ENCODE assay signal across 1 cellular context in the genomic region with DNA sequence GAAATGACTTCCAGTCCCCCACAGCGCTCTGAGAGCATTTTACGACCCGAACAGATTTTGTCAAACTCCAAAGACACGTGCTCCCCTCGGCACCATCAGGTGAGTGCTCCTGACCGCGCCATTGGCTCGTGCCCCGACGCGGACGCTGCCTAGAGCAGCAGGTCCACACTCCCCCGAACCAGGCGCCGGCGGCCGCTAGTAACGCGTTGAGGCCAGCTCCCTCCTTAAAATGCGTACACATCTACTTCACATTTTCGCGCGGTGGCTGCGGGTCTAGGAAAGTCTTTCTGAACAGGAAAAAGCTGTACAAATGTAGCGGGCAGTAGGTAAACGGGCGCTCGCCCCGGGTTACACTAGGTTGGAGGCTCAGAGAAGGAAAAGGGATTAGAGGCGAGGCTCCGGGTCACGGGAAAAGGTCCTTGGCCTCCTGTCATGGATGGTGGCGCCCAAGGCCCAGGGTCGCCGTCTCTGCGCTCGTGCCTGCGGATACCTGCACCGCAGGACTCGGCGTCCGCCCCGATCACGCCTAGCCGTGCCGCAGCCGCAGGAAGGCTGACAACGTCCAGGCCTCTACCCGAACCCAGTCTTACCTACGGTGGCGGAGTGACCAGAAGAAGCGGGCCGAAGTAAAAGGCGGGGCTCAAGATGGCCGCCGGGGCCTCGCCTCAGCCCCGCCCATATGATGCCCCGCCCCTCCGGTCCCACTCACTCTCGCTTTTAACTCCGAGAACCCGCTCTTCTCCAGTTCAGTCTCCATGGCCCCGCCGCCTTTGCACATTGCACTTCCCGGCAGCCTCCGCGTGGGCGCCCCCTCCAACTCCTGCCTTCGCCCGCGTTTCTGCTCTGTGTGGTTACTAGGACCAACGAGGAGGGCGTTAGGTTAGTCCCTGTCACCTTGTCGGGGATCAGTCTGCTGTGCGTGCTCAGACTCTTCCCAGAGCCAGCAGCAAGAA.
TF ChIP-seq lines count a peak whose summit lies in the region.

A gene with protein sequence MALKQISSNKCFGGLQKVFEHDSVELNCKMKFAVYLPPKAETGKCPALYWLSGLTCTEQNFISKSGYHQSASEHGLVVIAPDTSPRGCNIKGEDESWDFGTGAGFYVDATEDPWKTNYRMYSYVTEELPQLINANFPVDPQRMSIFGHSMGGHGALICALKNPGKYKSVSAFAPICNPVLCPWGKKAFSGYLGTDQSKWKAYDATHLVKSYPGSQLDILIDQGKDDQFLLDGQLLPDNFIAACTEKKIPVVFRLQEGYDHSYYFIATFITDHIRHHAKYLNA (minus strand): TSS at position 647 of the 953 bp plus-strand sequence. CDS start 5,748 bp downstream, outside the sequence.

TF ChIP-seq in HepG2, 621 proteins besides CTCF, POLR2A, EP300 and RAD21 (continued from another document and continues in another):
- TF ChIP-seq HNF4A (CRISPR knock-in tag; IDR thresholded peaks at IDR 0.05), result peak; percentile 38; the same call in 1 of the 2 replicates
- peak; percentile 47; the same call in 1 of the 2 replicates for TF ChIP-seq MEF2D (CRISPR knock-in tag; IDR thresholded peaks at IDR 0.05)
- TF ChIP-seq ATF7-NPFF (CRISPR knock-in tag; IDR thresholded peaks at IDR 0.05; ENCODE audit: low read depth), result peak; percentile 61; the same call in 1 of the 2 replicates
- 0 out of 2 replicates have a peak, but pooled peaks have one; percentile 69 for TF ChIP-seq PCBP1 (IDR thresholded peaks at IDR 0.05; ENCODE audit: borderline replicate concordance, low read depth, low read length)
- TF ChIP-seq, protein P1, sequence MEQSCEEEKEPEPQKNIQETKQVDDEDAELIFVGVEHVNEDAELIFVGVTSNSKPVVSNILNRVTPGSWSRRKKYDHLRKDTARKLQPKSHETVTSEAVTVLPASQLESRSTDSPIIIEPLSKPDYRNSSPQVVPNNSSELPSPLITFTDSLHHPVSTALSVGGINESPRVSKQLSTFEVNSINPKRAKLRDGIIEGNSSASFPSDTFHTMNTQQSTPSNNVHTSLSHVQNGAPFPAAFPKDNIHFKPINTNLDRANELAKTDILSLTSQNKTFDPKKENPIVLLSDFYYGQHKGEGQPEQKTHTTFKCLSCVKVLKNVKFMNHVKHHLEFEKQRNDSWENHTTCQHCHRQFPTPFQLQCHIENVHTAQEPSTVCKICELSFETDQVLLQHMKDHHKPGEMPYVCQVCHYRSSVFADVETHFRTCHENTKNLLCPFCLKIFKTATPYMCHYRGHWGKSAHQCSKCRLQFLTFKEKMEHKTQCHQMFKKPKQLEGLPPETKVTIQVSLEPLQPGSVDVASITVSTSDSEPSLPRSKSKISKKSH (CRISPR knock-in tag; IDR thresholded peaks at IDR 0.05; ENCODE audit: borderline replicate concordance), result no peak; the same call in 1 of the 2 replicates
- no peak for TF ChIP-seq NFIC (IDR thresholded peaks at IDR 0.05; ENCODE audit: low read length)
- TF ChIP-seq, protein P2, sequence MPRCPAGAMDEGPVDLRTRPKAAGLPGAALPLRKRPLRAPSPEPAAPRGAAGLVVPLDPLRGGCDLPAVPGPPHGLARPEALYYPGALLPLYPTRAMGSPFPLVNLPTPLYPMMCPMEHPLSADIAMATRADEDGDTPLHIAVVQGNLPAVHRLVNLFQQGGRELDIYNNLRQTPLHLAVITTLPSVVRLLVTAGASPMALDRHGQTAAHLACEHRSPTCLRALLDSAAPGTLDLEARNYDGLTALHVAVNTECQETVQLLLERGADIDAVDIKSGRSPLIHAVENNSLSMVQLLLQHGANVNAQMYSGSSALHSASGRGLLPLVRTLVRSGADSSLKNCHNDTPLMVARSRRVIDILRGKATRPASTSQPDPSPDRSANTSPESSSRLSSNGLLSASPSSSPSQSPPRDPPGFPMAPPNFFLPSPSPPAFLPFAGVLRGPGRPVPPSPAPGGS (CRISPR knock-in tag; IDR thresholded peaks at IDR 0.05), result 0 out of 2 replicates have a peak, but pooled peaks have one; percentile 47
- TF ChIP-seq ZBTB3 (CRISPR knock-in tag; IDR thresholded peaks at IDR 0.05; ENCODE audit: borderline replicate concordance, low read depth), result no peak
- TF ChIP-seq, protein P3, sequence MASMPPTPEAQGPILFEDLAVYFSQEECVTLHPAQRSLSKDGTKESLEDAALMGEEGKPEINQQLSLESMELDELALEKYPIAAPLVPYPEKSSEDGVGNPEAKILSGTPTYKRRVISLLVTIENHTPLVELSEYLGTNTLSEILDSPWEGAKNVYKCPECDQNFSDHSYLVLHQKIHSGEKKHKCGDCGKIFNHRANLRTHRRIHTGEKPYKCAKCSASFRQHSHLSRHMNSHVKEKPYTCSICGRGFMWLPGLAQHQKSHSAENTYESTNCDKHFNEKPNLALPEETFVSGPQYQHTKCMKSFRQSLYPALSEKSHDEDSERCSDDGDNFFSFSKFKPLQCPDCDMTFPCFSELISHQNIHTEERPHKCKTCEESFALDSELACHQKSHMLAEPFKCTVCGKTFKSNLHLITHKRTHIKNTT (CRISPR knock-in tag; IDR thresholded peaks at IDR 0.05), result no peak
- TF ChIP-seq KAT2B (IDR thresholded peaks at IDR 0.05; ENCODE audit: borderline replicate concordance, low read depth, low read length), result no peak
- TF ChIP-seq, protein P4, sequence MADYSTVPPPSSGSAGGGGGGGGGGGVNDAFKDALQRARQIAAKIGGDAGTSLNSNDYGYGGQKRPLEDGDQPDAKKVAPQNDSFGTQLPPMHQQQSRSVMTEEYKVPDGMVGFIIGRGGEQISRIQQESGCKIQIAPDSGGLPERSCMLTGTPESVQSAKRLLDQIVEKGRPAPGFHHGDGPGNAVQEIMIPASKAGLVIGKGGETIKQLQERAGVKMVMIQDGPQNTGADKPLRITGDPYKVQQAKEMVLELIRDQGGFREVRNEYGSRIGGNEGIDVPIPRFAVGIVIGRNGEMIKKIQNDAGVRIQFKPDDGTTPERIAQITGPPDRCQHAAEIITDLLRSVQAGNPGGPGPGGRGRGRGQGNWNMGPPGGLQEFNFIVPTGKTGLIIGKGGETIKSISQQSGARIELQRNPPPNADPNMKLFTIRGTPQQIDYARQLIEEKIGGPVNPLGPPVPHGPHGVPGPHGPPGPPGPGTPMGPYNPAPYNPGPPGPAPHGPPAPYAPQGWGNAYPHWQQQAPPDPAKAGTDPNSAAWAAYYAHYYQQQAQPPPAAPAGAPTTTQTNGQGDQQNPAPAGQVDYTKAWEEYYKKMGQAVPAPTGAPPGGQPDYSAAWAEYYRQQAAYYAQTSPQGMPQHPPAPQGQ (CRISPR knock-in tag; IDR thresholded peaks at IDR 0.05; ENCODE audit: borderline replicate concordance), result 0 out of 2 replicates have a peak, but pooled peaks have one; percentile 13
- TF ChIP-seq SRSF4 (IDR thresholded peaks at IDR 0.05; ENCODE audit: low read depth, low read length, poor library complexity, severe bottlenecking), result no peak
- TF ChIP-seq ZBTB7A (CRISPR knock-in tag; IDR thresholded peaks at IDR 0.05), result no peak
- TF ChIP-seq IKZF1 (IDR thresholded peaks at IDR 0.05), result no peak
- peak; percentile 68; the same call in 1 of the 2 replicates for TF ChIP-seq GZF1 (CRISPR knock-in tag; IDR thresholded peaks at IDR 0.05)
- peak; percentile 78 for TF ChIP-seq TMF1 (CRISPR knock-in tag; IDR thresholded peaks at IDR 0.05; ENCODE audit: low read depth)
- peak; percentile 72; the same call in 1 of the 2 replicates for TF ChIP-seq ZFP36L1 (CRISPR knock-in tag; IDR thresholded peaks at IDR 0.05)
- TF ChIP-seq, protein P5, sequence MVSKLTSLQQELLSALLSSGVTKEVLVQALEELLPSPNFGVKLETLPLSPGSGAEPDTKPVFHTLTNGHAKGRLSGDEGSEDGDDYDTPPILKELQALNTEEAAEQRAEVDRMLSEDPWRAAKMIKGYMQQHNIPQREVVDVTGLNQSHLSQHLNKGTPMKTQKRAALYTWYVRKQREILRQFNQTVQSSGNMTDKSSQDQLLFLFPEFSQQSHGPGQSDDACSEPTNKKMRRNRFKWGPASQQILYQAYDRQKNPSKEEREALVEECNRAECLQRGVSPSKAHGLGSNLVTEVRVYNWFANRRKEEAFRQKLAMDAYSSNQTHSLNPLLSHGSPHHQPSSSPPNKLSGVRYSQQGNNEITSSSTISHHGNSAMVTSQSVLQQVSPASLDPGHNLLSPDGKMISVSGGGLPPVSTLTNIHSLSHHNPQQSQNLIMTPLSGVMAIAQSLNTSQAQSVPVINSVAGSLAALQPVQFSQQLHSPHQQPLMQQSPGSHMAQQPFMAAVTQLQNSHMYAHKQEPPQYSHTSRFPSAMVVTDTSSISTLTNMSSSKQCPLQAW (CRISPR knock-in tag; IDR thresholded peaks at IDR 0.05), result peak; percentile 55; the same call in 1 of the 2 replicates
- TF ChIP-seq AHR (CRISPR knock-in tag; IDR thresholded peaks at IDR 0.05), result peak; percentile 48; the same call in 1 of the 2 replicates
- TF ChIP-seq SRF (IDR thresholded peaks at IDR 0.05; ENCODE audit: low read depth, low read length), result no peak
- peak; percentile 38; the same call in 1 of the 2 replicates for TF ChIP-seq ZNF317 (CRISPR knock-in tag; IDR thresholded peaks at IDR 0.05)
- peak; percentile 43 for TF ChIP-seq MEIS2 (CRISPR knock-in tag; IDR thresholded peaks at IDR 0.05)
- TF ChIP-seq SOX5 (CRISPR knock-in tag; IDR thresholded peaks at IDR 0.05; ENCODE audit: borderline replicate concordance), result 0 out of 2 replicates have a peak, but pooled peaks have one; percentile 55
- TF ChIP-seq ZNF484 (CRISPR knock-in tag; IDR thresholded peaks at IDR 0.05; ENCODE audit: borderline replicate concordance, low read depth), result no peak; the same call in 1 of the 2 replicates
- TF ChIP-seq ZSCAN12 (CRISPR knock-in tag; IDR thresholded peaks at IDR 0.05), result peak; percentile 78; the same call in 1 of the 2 replicates
- TF ChIP-seq, protein P6, sequence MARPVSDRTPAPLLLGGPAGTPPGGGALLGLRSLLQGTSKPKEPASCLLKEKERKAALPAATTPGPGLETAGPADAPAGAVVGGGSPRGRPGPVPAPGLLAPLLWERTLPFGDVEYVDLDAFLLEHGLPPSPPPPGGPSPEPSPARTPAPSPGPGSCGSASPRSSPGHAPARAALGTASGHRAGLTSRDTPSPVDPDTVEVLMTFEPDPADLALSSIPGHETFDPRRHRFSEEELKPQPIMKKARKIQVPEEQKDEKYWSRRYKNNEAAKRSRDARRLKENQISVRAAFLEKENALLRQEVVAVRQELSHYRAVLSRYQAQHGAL (CRISPR knock-in tag; IDR thresholded peaks at IDR 0.05; ENCODE audit: not compliant biosample characterization), result peak; percentile 12
- TF ChIP-seq TAF1 (CRISPR knock-in tag; IDR thresholded peaks at IDR 0.05), result peak; percentile 78
- peak; percentile 48; the same call in 1 of the 2 replicates for TF ChIP-seq ZBTB38 (CRISPR knock-in tag; IDR thresholded peaks at IDR 0.05)
- peak; percentile 85; the same call in 1 of the 2 replicates for TF ChIP-seq ZNF225 (CRISPR knock-in tag; IDR thresholded peaks at IDR 0.05)
- TF ChIP-seq, protein P7, sequence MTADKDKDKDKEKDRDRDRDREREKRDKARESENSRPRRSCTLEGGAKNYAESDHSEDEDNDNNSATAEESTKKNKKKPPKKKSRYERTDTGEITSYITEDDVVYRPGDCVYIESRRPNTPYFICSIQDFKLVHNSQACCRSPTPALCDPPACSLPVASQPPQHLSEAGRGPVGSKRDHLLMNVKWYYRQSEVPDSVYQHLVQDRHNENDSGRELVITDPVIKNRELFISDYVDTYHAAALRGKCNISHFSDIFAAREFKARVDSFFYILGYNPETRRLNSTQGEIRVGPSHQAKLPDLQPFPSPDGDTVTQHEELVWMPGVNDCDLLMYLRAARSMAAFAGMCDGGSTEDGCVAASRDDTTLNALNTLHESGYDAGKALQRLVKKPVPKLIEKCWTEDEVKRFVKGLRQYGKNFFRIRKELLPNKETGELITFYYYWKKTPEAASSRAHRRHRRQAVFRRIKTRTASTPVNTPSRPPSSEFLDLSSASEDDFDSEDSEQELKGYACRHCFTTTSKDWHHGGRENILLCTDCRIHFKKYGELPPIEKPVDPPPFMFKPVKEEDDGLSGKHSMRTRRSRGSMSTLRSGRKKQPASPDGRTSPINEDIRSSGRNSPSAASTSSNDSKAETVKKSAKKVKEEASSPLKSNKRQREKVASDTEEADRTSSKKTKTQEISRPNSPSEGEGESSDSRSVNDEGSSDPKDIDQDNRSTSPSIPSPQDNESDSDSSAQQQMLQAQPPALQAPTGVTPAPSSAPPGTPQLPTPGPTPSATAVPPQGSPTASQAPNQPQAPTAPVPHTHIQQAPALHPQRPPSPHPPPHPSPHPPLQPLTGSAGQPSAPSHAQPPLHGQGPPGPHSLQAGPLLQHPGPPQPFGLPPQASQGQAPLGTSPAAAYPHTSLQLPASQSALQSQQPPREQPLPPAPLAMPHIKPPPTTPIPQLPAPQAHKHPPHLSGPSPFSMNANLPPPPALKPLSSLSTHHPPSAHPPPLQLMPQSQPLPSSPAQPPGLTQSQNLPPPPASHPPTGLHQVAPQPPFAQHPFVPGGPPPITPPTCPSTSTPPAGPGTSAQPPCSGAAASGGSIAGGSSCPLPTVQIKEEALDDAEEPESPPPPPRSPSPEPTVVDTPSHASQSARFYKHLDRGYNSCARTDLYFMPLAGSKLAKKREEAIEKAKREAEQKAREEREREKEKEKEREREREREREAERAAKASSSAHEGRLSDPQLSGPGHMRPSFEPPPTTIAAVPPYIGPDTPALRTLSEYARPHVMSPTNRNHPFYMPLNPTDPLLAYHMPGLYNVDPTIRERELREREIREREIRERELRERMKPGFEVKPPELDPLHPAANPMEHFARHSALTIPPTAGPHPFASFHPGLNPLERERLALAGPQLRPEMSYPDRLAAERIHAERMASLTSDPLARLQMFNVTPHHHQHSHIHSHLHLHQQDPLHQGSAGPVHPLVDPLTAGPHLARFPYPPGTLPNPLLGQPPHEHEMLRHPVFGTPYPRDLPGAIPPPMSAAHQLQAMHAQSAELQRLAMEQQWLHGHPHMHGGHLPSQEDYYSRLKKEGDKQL (CRISPR knock-in tag; IDR thresholded peaks at IDR 0.05; ENCODE audit: low read depth), result 0 out of 2 replicates have a peak, but pooled peaks have one; percentile 52
- TF ChIP-seq, protein P8, sequence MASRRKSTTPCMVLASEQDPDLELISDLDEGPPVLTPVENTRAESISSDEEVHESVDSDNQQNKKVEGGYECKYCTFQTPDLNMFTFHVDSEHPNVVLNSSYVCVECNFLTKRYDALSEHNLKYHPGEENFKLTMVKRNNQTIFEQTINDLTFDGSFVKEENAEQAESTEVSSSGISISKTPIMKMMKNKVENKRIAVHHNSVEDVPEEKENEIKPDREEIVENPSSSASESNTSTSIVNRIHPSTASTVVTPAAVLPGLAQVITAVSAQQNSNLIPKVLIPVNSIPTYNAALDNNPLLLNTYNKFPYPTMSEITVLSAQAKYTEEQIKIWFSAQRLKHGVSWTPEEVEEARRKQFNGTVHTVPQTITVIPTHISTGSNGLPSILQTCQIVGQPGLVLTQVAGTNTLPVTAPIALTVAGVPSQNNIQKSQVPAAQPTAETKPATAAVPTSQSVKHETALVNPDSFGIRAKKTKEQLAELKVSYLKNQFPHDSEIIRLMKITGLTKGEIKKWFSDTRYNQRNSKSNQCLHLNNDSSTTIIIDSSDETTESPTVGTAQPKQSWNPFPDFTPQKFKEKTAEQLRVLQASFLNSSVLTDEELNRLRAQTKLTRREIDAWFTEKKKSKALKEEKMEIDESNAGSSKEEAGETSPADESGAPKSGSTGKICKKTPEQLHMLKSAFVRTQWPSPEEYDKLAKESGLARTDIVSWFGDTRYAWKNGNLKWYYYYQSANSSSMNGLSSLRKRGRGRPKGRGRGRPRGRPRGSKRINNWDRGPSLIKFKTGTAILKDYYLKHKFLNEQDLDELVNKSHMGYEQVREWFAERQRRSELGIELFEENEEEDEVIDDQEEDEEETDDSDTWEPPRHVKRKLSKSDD (CRISPR knock-in tag; IDR thresholded peaks at IDR 0.05; ENCODE audit: low read depth), result peak; percentile 42
